Comparison of ENCODE assay signal across 1 cellular context in the genomic region with DNA sequence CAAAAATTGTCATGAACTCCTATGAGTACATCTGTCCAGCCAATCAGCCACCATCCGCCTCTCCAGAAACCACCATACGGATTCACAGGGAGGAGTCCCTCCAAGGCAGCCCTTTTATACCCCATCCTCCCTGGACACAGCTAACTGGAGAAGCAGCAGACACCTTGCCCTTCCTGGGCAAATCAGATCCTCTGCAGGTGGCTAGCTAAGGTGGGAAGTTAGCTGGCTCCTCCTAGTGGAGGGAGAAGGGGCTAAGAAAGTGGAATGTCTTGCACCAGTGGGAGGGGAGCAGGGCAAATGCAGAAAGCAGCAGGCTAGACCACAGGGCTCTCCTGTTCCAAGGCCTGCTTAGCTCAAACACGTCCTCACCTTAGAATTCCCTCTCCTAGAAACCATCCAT.
TF ChIP-seq lines count a peak whose summit lies in the region.

No MANE protein-coding gene starts in this region.

TF ChIP-seq in SK-N-SH, 30 proteins besides CTCF, POLR2A, EP300 and RAD21 (continued from another document):
- no peak for TF ChIP-seq GABPA (IDR thresholded peaks at IDR 0.05; ENCODE audit: low read depth)
- no peak for TF ChIP-seq POLR2AphosphoS5 (IDR thresholded peaks at IDR 0.05; ENCODE audit: low read depth, low read length)
- no peak for TF ChIP-seq GATA2 (CRISPR knock-in tag; IDR thresholded peaks at IDR 0.05)
- TF ChIP-seq SIN3A (IDR thresholded peaks at IDR 0.05; ENCODE audit: borderline replicate concordance, low read depth, low read length) = no peak
- TF ChIP-seq, protein P1, sequence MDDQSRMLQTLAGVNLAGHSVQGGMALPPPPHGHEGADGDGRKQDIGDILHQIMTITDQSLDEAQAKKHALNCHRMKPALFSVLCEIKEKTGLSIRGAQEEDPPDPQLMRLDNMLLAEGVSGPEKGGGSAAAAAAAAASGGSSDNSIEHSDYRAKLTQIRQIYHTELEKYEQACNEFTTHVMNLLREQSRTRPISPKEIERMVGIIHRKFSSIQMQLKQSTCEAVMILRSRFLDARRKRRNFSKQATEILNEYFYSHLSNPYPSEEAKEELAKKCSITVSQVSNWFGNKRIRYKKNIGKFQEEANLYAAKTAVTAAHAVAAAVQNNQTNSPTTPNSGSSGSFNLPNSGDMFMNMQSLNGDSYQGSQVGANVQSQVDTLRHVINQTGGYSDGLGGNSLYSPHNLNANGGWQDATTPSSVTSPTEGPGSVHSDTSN (IDR thresholded peaks at IDR 0.05) = no peak
- TF ChIP-seq FOSL2 (IDR thresholded peaks at IDR 0.05; ENCODE audit: borderline replicate concordance, low read depth) = no peak
- no peak for TF ChIP-seq YY1 (IDR thresholded peaks at IDR 0.05; ENCODE audit: low read depth)
- TF ChIP-seq RCOR1 (IDR thresholded peaks at IDR 0.05; ENCODE audit: low read length) = no peak
- TF ChIP-seq, protein P2, sequence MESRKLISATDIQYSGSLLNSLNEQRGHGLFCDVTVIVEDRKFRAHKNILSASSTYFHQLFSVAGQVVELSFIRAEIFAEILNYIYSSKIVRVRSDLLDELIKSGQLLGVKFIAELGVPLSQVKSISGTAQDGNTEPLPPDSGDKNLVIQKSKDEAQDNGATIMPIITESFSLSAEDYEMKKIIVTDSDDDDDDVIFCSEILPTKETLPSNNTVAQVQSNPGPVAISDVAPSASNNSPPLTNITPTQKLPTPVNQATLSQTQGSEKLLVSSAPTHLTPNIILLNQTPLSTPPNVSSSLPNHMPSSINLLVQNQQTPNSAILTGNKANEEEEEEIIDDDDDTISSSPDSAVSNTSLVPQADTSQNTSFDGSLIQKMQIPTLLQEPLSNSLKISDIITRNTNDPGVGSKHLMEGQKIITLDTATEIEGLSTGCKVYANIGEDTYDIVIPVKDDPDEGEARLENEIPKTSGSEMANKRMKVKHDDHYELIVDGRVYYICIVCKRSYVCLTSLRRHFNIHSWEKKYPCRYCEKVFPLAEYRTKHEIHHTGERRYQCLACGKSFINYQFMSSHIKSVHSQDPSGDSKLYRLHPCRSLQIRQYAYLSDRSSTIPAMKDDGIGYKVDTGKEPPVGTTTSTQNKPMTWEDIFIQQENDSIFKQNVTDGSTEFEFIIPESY (IDR thresholded peaks at IDR 0.05; ENCODE audit: borderline replicate concordance, low read depth) = no peak
- TF ChIP-seq MXI1 (IDR thresholded peaks at IDR 0.05; ENCODE audit: low read depth, low read length) = no peak
- TF ChIP-seq, protein P3, sequence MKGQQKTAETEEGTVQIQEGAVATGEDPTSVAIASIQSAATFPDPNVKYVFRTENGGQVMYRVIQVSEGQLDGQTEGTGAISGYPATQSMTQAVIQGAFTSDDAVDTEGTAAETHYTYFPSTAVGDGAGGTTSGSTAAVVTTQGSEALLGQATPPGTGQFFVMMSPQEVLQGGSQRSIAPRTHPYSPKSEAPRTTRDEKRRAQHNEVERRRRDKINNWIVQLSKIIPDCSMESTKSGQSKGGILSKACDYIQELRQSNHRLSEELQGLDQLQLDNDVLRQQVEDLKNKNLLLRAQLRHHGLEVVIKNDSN (IDR thresholded peaks at IDR 0.05; ENCODE audit: borderline replicate concordance, low read depth) = no peak
- no peak for TF ChIP-seq SMC3 (IDR thresholded peaks at IDR 0.05; ENCODE audit: low read depth, low read length)
- TF ChIP-seq TCF12 (IDR thresholded peaks at IDR 0.05) = no peak
- TF ChIP-seq, protein P4, sequence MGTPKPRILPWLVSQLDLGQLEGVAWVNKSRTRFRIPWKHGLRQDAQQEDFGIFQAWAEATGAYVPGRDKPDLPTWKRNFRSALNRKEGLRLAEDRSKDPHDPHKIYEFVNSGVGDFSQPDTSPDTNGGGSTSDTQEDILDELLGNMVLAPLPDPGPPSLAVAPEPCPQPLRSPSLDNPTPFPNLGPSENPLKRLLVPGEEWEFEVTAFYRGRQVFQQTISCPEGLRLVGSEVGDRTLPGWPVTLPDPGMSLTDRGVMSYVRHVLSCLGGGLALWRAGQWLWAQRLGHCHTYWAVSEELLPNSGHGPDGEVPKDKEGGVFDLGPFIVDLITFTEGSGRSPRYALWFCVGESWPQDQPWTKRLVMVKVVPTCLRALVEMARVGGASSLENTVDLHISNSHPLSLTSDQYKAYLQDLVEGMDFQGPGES (IDR thresholded peaks at IDR 0.05; ENCODE audit: low read depth, low read length) = no peak
- no peak for TF ChIP-seq NRF1 (IDR thresholded peaks at IDR 0.05; ENCODE audit: low read depth, low read length)
